ENCODE assay signal across 17 cellular contexts in genomic region chr6:130503146-130503545, GRCh38.
DNase-seq lines count a peak whose midpoint lies in the region; ATAC-seq, FAIRE-seq and TF ChIP-seq lines count a peak whose summit lies in the region.
"Had no signal": no experiment of that assay in that cellular context is flagged by ENCODE, and none has a peak within 500 bp of the region (broad histone marks: within the 10 kb centered on the region; RNA-seq: fewer than 3 reads in every experiment).

No MANE protein-coding gene starts in this region.

- H4K20me1 ChIP-seq in astrocyte (ENCODE audit: insufficient read depth, low read length), result no peaks in the 10 kb centered on the region

- no peak overlapping the region for H3K4me3 Mint-ChIP-seq in stimulated activated naive CD8-positive, alpha-beta T cell treated with anti-CD3 and anti-CD28 coated beads, Interleukin-15, amount 100 ng/mL, for 72 hours
- no peak overlapping the region for H3K4me3 Mint-ChIP-seq in astrocyte (ENCODE audit: unreplicated experiment)
- H3K4me3 Mint-ChIP-seq in activated naive CD8-positive, alpha-beta T cell treated with anti-CD3 and anti-CD28 coated beads, Interleukin-2, amount 50 U/mL, for 24 hours, result no peak overlapping the region
- H3K4me3 Mint-ChIP-seq: activated naive CD8-positive, alpha-beta T cell treated with anti-CD3 and anti-CD28 coated beads, Interleukin-2, amount 10 ng/mL, durations not matched to agents 7 days and 5 days; naive thymus-derived CD8-positive, alpha-beta T cell had no signal

- H3K36me3 ChIP-seq in astrocyte (ENCODE audit: insufficient read depth, low read length), result no peaks in the 10 kb centered on the region
- H3K36me3 ChIP-seq: colonic mucosa had no signal

- H3K79me2 ChIP-seq in astrocyte (ENCODE audit: insufficient read depth, low read length), result no peaks in the 10 kb centered on the region

- H3K4me2 ChIP-seq in astrocyte (ENCODE audit: low read length), result no peak overlapping the region

- no peaks in the 10 kb centered on the region for H3K27me3 ChIP-seq in astrocyte (ENCODE audit: insufficient read depth, low read length)
- H3K27me3 ChIP-seq: colonic mucosa had no signal

- H3K4me1 Mint-ChIP-seq in stimulated activated naive CD8-positive, alpha-beta T cell treated with anti-CD3 and anti-CD28 coated beads, Interleukin-15, amount 100 ng/mL, for 72 hours, result peaks cover 32% of the 10 kb centered on the region
- H3K4me1 Mint-ChIP-seq in astrocyte (ENCODE audit: low read depth, unreplicated experiment), result peaks cover 10% of the 10 kb centered on the region
- H3K4me1 Mint-ChIP-seq in activated naive CD8-positive, alpha-beta T cell treated with anti-CD3 and anti-CD28 coated beads, Interleukin-2, amount 50 U/mL, for 24 hours, result peaks cover 20% of the 10 kb centered on the region

- H3K36me3 Mint-ChIP-seq in astrocyte (ENCODE audit: low read depth, unreplicated experiment), result no peaks in the 10 kb centered on the region
- no peaks in the 10 kb centered on the region for H3K36me3 Mint-ChIP-seq in activated naive CD8-positive, alpha-beta T cell treated with anti-CD3 and anti-CD28 coated beads, Interleukin-2, amount 50 U/mL, for 24 hours (ENCODE audit: low read depth)
- H3K36me3 Mint-ChIP-seq: naive thymus-derived CD8-positive, alpha-beta T cell had no signal

- TF ChIP-seq CTCF in astrocyte (IDR thresholded peaks at IDR 0.05; ENCODE audit: insufficient read depth, low read depth, low read length) (no peak), fibroblast of villous mesenchyme (IDR thresholded peaks at IDR 0.05; ENCODE audit: insufficient read depth, low read depth, low read length) (no peak)

- no peaks in the 10 kb centered on the region for H3K9me3 ChIP-seq in astrocyte (ENCODE audit: insufficient read depth, low read depth, low read length)
- H3K9me3 ChIP-seq: Caco-2, colonic mucosa had no signal

- no peak overlapping the region for H3K9ac ChIP-seq in astrocyte (ENCODE audit: low read length)

- peaks cover 4 to 6% of the 10 kb centered on the region in 2 donors for H3K9me3 Mint-ChIP-seq in stimulated activated naive CD8-positive, alpha-beta T cell treated with anti-CD3 and anti-CD28 coated beads, Interleukin-15, amount 100 ng/mL, for 72 hours
- H3K9me3 Mint-ChIP-seq in astrocyte (ENCODE audit: unreplicated experiment), result no peaks in the 10 kb centered on the region
- H3K9me3 Mint-ChIP-seq in activated naive CD8-positive, alpha-beta T cell treated with anti-CD3 and anti-CD28 coated beads, Interleukin-2, amount 50 U/mL, for 24 hours, result no peaks in the 10 kb centered on the region
- H3K9me3 Mint-ChIP-seq: naive thymus-derived CD8-positive, alpha-beta T cell had no signal

- H2AFZ ChIP-seq in astrocyte (ENCODE audit: low read depth, low read length), result no peak overlapping the region

- no peak for DNase-seq in stimulated activated naive CD8-positive, alpha-beta T cell treated with anti-CD3 and anti-CD28 coated beads, Interleukin-15, amount 100 ng/mL, for 72 hours
- DNase-seq in stimulated activated naive CD8-positive, alpha-beta T cell treated with anti-CD3 and anti-CD28 coated beads, Interleukin-15, Interleukin-2, amounts not matched to agents 100 U/mL and 50 U/mL, for 24 hours, result no peak
- DNase-seq in astrocyte (ENCODE audit: low read depth) (peak; percentile 68), fibroblast of villous mesenchyme (ENCODE audit: low read depth) (peak; percentile 81), NCI-H524 (lab: John Stamatoyannopoulos, UW) (no peak), GM19239 (ENCODE audit: insufficient read length, low spot score) (no peak), cerebellar nuclear complex (lab: John Stamatoyannopoulos, UW) (no peak)
- no peak for DNase-seq in activated naive CD8-positive, alpha-beta T cell treated with anti-CD3 and anti-CD28 coated beads, Interleukin-2, amount 50 U/mL, for 24 hours
- DNase-seq: activated CD4-positive, alpha-beta T cell treated with anti-CD3 and anti-CD28 coated beads for 1 hour; activated CD8-positive, alpha-beta memory T cell treated with anti-CD3 and anti-CD28 coated beads, Interleukin-2, amount 50 U/mL, for 48 hours; activated naive CD8-positive, alpha-beta T cell treated with anti-CD3 and anti-CD28 coated beads, Interleukin-2, amount 10 ng/mL, durations not matched to agents 7 days and 5 days; Caco-2; colonic mucosa; MM.1S; naive thymus-derived CD8-positive, alpha-beta T cell; NCI-H2029 had no signal

- FAIRE-seq in astrocyte (lab: Jason Lieb, UNC) (no peak), GM19239 (lab: Jason Lieb, UNC) (no peak)

- ATAC-seq in stimulated activated naive CD8-positive, alpha-beta T cell treated with anti-CD3 and anti-CD28 coated beads, Interleukin-15, amount 100 ng/mL, for 72 hours, result peak; percentile 72
- no peak for ATAC-seq in stimulated activated naive CD8-positive, alpha-beta T cell treated with anti-CD3 and anti-CD28 coated beads, Interleukin-15, Interleukin-2, amounts not matched to agents 100 U/mL and 50 U/mL, for 24 hours
- ATAC-seq in activated naive CD8-positive, alpha-beta T cell treated with anti-CD3 and anti-CD28 coated beads, Interleukin-2, amount 50 U/mL, for 24 hours, result no peak
- ATAC-seq: naive thymus-derived CD8-positive, alpha-beta T cell had no signal

- H3K27me3 Mint-ChIP-seq in stimulated activated naive CD8-positive, alpha-beta T cell treated with anti-CD3 and anti-CD28 coated beads, Interleukin-15, amount 100 ng/mL, for 72 hours, result no peaks in the 10 kb centered on the region
- no peaks in the 10 kb centered on the region for H3K27me3 Mint-ChIP-seq in astrocyte (ENCODE audit: low read depth, unreplicated experiment)
- no peaks in the 10 kb centered on the region for H3K27me3 Mint-ChIP-seq in activated naive CD8-positive, alpha-beta T cell treated with anti-CD3 and anti-CD28 coated beads, Interleukin-2, amount 50 U/mL, for 24 hours
- H3K27me3 Mint-ChIP-seq: activated naive CD8-positive, alpha-beta T cell treated with anti-CD3 and anti-CD28 coated beads, Interleukin-2, amount 10 ng/mL, durations not matched to agents 7 days and 5 days had no signal

- H3K4me1 ChIP-seq in astrocyte (ENCODE audit: insufficient read depth, low read length), result peaks cover 4% of the 10 kb centered on the region
- H3K4me1 ChIP-seq: Caco-2, colonic mucosa had no signal

- H3K4me3 ChIP-seq in astrocyte (ENCODE audit: insufficient read depth, low read depth, low read length) (no peak overlapping the region), fibroblast of villous mesenchyme (ENCODE audit: low read depth, low read length) (no peak overlapping the region)
- H3K4me3 ChIP-seq: colonic mucosa had no signal

- H3K27ac Mint-ChIP-seq in stimulated activated naive CD8-positive, alpha-beta T cell treated with anti-CD3 and anti-CD28 coated beads, Interleukin-15, amount 100 ng/mL, for 72 hours, result no peak overlapping the region
- H3K27ac Mint-ChIP-seq in astrocyte (ENCODE audit: unreplicated experiment), result peak overlapping the region; percentile 60
- H3K27ac Mint-ChIP-seq in activated naive CD8-positive, alpha-beta T cell treated with anti-CD3 and anti-CD28 coated beads, Interleukin-2, amount 50 U/mL, for 24 hours, result no peak overlapping the region
- H3K27ac Mint-ChIP-seq: activated naive CD8-positive, alpha-beta T cell treated with anti-CD3 and anti-CD28 coated beads, Interleukin-2, amount 10 ng/mL, durations not matched to agents 7 days and 5 days had no signal

- no peak overlapping the region for H3K27ac ChIP-seq in astrocyte (ENCODE audit: low read depth, low read length)
- H3K27ac ChIP-seq: colonic mucosa, epithelial cell of prostate had no signal

Comparison
In these comparisons a context has a peak if more than half of its experiments do, and no peak if none do; other contexts are left out.
1. DNase-seq: peak in astrocyte (single experiment) and fibroblast of villous mesenchyme (single experiment); none in stimulated activated naive CD8-positive, alpha-beta T cell treated with anti-CD3 and anti-CD28 coated beads, Interleukin-15, amount 100 ng/mL, for 72 hours (0 of 2), stimulated activated naive CD8-positive, alpha-beta T cell treated with anti-CD3 and anti-CD28 coated beads, Interleukin-15, Interleukin-2, amounts not matched to agents 100 U/mL and 50 U/mL, for 24 hours (single experiment), NCI-H524 (0 of 2), GM19239 (single experiment), activated naive CD8-positive, alpha-beta T cell treated with anti-CD3 and anti-CD28 coated beads, Interleukin-2, amount 50 U/mL, for 24 hours (single experiment) and cerebellar nuclear complex (0 of 2).